In the genomic region with DNA sequence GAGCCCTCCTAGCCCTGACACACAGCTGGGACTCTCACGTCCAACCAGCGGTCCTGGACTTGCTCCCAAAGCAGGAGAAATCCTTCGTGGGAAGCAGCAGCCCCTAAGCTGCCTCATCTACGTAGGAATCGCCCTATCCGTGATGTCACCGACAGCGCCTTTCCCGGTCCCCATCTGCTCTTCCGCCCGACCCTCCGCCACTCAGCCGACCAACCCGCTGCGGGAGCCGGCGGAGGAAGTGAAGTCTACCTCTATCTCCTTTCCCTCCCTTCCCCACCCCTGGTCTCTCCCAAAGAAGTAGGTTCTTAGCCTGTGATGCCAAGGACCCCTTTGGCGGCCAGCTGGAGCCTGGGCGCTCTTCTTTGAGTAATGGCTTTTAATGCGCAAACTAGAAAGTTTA, we compare ENCODE assay signal across 16 cellular contexts.
"Had no signal": no experiment of that assay in that cellular context is flagged by ENCODE, and none has a peak within 500 bp of the region (broad histone marks: within the 10 kb centered on the region; RNA-seq: fewer than 3 reads in every experiment).

No MANE protein-coding gene starts in this region.

- H3K27me3 ChIP-seq: brain microvascular endothelial cell had no signal

- H3K4me1 Mint-ChIP-seq: activated naive CD8-positive, alpha-beta T cell treated with anti-CD3 and anti-CD28 coated beads, Interleukin-2, amount 10 ng/mL, durations not matched to agents 7 days and 5 days; nephron progenitor cell had no signal

- H3K4me1 ChIP-seq: foreskin keratinocyte, left lung had no signal

- H3K36me3 Mint-ChIP-seq: activated naive CD8-positive, alpha-beta T cell treated with anti-CD3 and anti-CD28 coated beads, Interleukin-2, amount 10 ng/mL, durations not matched to agents 7 days and 5 days; type B pancreatic cell had no signal

- H3K27ac ChIP-seq: brain microvascular endothelial cell, foreskin keratinocyte, left lung had no signal

- DNase-seq: activated CD4-positive, alpha-beta memory T cell treated with anti-CD3 and anti-CD28 coated beads, Interleukin-2, amount 10 ng/mL, durations not matched to agents 7 days and 5 days; activated CD4-positive, alpha-beta T cell treated with anti-CD3 and anti-CD28 coated beads for 4 hours; activated naive CD8-positive, alpha-beta T cell treated with anti-CD3 and anti-CD28 coated beads, Interleukin-2, amount 10 ng/mL, durations not matched to agents 7 days and 5 days; activated T-cell treated with anti-CD3 and anti-CD28 coated beads, Interleukin-2, amount 50 U/mL, for 48 hours; brain microvascular endothelial cell; effector CD8-positive, alpha-beta T cell; foreskin keratinocyte; left lung; nephron progenitor cell; occipital lobe; stimulated activated CD4-positive, alpha-beta T cell treated with anti-CD3 and anti-CD28 coated beads, Interleukin-15, amount 100 ng/mL, for 24 hours; stimulated activated CD4-positive, alpha-beta T cell treated with anti-CD3 and anti-CD28 coated beads, Interleukin-4, amount 100 ng/mL, for 24 hours; stimulated activated naive CD8-positive, alpha-beta T cell treated with anti-CD3 and anti-CD28 coated beads, Interleukin-15, Interleukin-2, amounts not matched to agents 100 U/mL and 50 U/mL, for 24 hours; T-helper 17 cell had no signal

- ATAC-seq: foreskin keratinocyte; left lung; stimulated activated naive CD8-positive, alpha-beta T cell treated with anti-CD3 and anti-CD28 coated beads, Interleukin-15, Interleukin-2, amounts not matched to agents 100 U/mL and 50 U/mL, for 24 hours; T-helper 17 cell had no signal

- H3K4me3 ChIP-seq: left lung had no signal

- H3K9me3 Mint-ChIP-seq: activated CD4-positive, alpha-beta memory T cell treated with anti-CD3 and anti-CD28 coated beads, Interleukin-2, amount 10 ng/mL, durations not matched to agents 7 days and 5 days had no signal

- H3K4me3 Mint-ChIP-seq: activated naive CD8-positive, alpha-beta T cell treated with anti-CD3 and anti-CD28 coated beads, Interleukin-2, amount 10 ng/mL, durations not matched to agents 7 days and 5 days; nephron progenitor cell; type B pancreatic cell had no signal

- H3K27ac Mint-ChIP-seq: activated CD4-positive, alpha-beta memory T cell treated with anti-CD3 and anti-CD28 coated beads, Interleukin-2, amount 10 ng/mL, durations not matched to agents 7 days and 5 days; nephron progenitor cell; T-helper 17 cell; type B pancreatic cell had no signal

- FAIRE-seq: keratinocyte had no signal

- H3K36me3 ChIP-seq: brain microvascular endothelial cell, left lung had no signal

- H3K9me3 ChIP-seq: left lung had no signal
